Comparison of ENCODE assay signal across 2 cellular contexts in genomic region chr2:203697763-203698162, GRCh38. TPM values are rescaled to one million over a fixed set of nuclear protein-coding genes. Genes with fewer than 3 reads are reported as not detected.
"Had no signal": no experiment of that assay in that cellular context is flagged by ENCODE, and none has a peak within 500 bp of the region (broad histone marks: within the 10 kb centered on the region; RNA-seq: fewer than 3 reads in every experiment).

No MANE protein-coding gene starts in this region.

RNA-seq across cellular contexts. Expression of gene CD28, which starts 8.7 kb away (rescaled TPM):
- total RNA-seq: bronchial epithelial cell, cardiac muscle cell had no signal
- polyA plus RNA-seq: cardiac muscle cell had no signal
